Comparison of ENCODE assay signal across 9 cellular contexts in genomic region chrX:13759152-13759718, GRCh38. TPM values are rescaled to one million over a fixed set of nuclear protein-coding genes. Genes with fewer than 3 reads are reported as not detected.
A peak's percentile ranks its signal among the peaks of the same experiment; 100 is the strongest.
DNase-seq lines count a peak whose midpoint lies in the region; ATAC-seq and TF ChIP-seq lines count a peak whose summit lies in the region.
"Had no signal": no experiment of that assay in that cellular context is flagged by ENCODE, and none has a peak within 500 bp of the region (broad histone marks: within the 10 kb centered on the region; RNA-seq: fewer than 3 reads in every experiment).

No MANE protein-coding gene starts in this region.

- H3K27ac Mint-ChIP-seq in memory B cell = peak overlapping the region; percentile 92

- TF ChIP-seq CTCF in HL-60 (IDR thresholded peaks at IDR 0.05; ENCODE audit: insufficient read depth, low read length) = no peak

- ATAC-seq in GM18868 (IDR thresholded peaks at IDR 0.05; ENCODE audit: unreplicated experiment) = peak; percentile 67
- peak; percentile 59 for ATAC-seq in HG02588 (IDR thresholded peaks at IDR 0.05; ENCODE audit: unreplicated experiment)
- ATAC-seq in memory B cell (ENCODE audit: low read depth) = peak; percentile 89

- peaks cover 9% of the 10 kb centered on the region for H3K4me1 Mint-ChIP-seq in memory B cell

- H3K4me3 Mint-ChIP-seq in memory B cell = peak overlapping the region; percentile 9

- no peaks in the 10 kb centered on the region for H3K9me3 Mint-ChIP-seq in memory B cell

- no peaks in the 10 kb centered on the region for H3K27me3 Mint-ChIP-seq in memory B cell

- no peak overlapping the region for H3K4me3 ChIP-seq in HL-60 (replicated peaks; ENCODE audit: insufficient read depth, low read length)

- no peaks in the 10 kb centered on the region for H3K27me3 ChIP-seq in HL-60 (ENCODE audit: insufficient read depth, poor library complexity, severe bottlenecking)

- DNase-seq in HL-60 (ENCODE audit: low read depth in 1 of 2, low spot score in 1 of 2) = peak; percentile 61 to 65
- DNase-seq in memory B cell (ENCODE audit: low spot score in 2 of 2) = peak; percentile 21 to 23
- no peak for DNase-seq in A172 (ENCODE audit: low spot score)
- no peak for DNase-seq in HT-29 (ENCODE audit: low spot score)
- DNase-seq in DMS 273 (lab: John Stamatoyannopoulos, UW; ENCODE audit: unreplicated experiment) = no peak
- DNase-seq in stimulated activated naive CD4-positive, alpha-beta T cell (lab: John Stamatoyannopoulos, UW) = no peak
- DNase-seq: activated CD4-positive, CD25-positive, alpha-beta regulatory T cell had no signal

- peak overlapping the region; percentile 56 for H3K27ac ChIP-seq in HL-60 (replicated peaks)

- H3K36me3 Mint-ChIP-seq in memory B cell = peaks cover 11% of the 10 kb centered on the region

RNA-seq across cellular contexts. Expression of gene OFD1, which starts 24.7 kb away (rescaled TPM):
- total RNA-seq in A172 (2014; rRNA removed; shearing (Covaris generic)) = 12.2 and 23.8 TPM in 2 replicates
- 12.0 and 13.8 TPM in 2 replicates for total RNA-seq in HT-29 (2014; rRNA removed; shearing (Covaris generic))

RNA-seq across cellular contexts. Expression of gene TRAPPC2, which starts 24.8 kb away (rescaled TPM):
- 21.4 and 22.4 TPM in 2 replicates for total RNA-seq in A172 (2014; rRNA removed; shearing (Covaris generic))
- total RNA-seq in HT-29 (2014; rRNA removed; shearing (Covaris generic)) = 6.7 and 8.9 TPM in 2 replicates

RNA-seq across cellular contexts. Expression of gene GPM6B, which starts 57.7 kb away (rescaled TPM):
- total RNA-seq in A172 (2014; rRNA removed; shearing (Covaris generic)) = not detected in 2 replicates
- total RNA-seq in HT-29 (2014; rRNA removed; shearing (Covaris generic)) = not detected in 2 replicates

Comparison
In these comparisons a context has a peak if more than half of its experiments do, and no peak if none do; other contexts are left out.
1. DNase-seq: peak in HL-60 (2 of 2) and memory B cell (2 of 2); none in A172 (single experiment), HT-29 (single experiment), DMS 273 (single experiment) and stimulated activated naive CD4-positive, alpha-beta T cell (0 of 6).
2. Peak in every context shown above with its lines, with median percentiles within 50 percentile points of each other: ATAC-seq.